In genomic region chr12:52224154-52224553, GRCh38 we compare ENCODE assay signal across 32 cellular contexts. TPM values are rescaled to one million over a fixed set of nuclear protein-coding genes. Genes with fewer than 3 reads are reported as not detected.
DNase-seq lines count a peak whose midpoint lies in the region; ATAC-seq and TF ChIP-seq lines count a peak whose summit lies in the region.
"Had no signal": no experiment of that assay in that cellular context is flagged by ENCODE, and none has a peak within 500 bp of the region (broad histone marks: within the 10 kb centered on the region; RNA-seq: fewer than 3 reads in every experiment).

No MANE protein-coding gene starts in this region.

- H3K27me3 ChIP-seq in Caco-2 (replicated peaks; ENCODE audit: control insufficient read depth, insufficient read depth, low read length): no peaks in the 10 kb centered on the region
- H3K27me3 ChIP-seq in upper lobe of left lung: no peaks in the 10 kb centered on the region
- H3K27me3 ChIP-seq: BE2C, Peyer's patch, SJCRH30, thyroid gland had no signal

- no peak overlapping the region for H3K4me3 Mint-ChIP-seq in Caco-2 (ENCODE audit: unreplicated experiment)
- H3K4me3 Mint-ChIP-seq: activated naive CD8-positive, alpha-beta T cell treated with anti-CD3 and anti-CD28 coated beads, Interleukin-2, amount 50 U/mL, for 24 hours; activated T-cell treated with anti-CD3 and anti-CD28 coated beads, Interleukin-2, amount 50 U/mL, for 4 hours; brain; mesothelial cell of epicardium; naive thymus-derived CD4-positive, alpha-beta T cell; stimulated activated naive CD8-positive, alpha-beta T cell treated with anti-CD3 and anti-CD28 coated beads, Interleukin-15, Interleukin-2, amounts not matched to agents 100 ng/mL and 50 ng/mL, for 24 hours had no signal

- H3K36me3 ChIP-seq in Caco-2 (ENCODE audit: control insufficient read depth, insufficient read depth, low read length): no peaks in the 10 kb centered on the region
- H3K36me3 ChIP-seq in upper lobe of left lung: no peaks in the 10 kb centered on the region
- H3K36me3 ChIP-seq: BE2C, left ventricle myocardium inferior, Peyer's patch, thyroid gland, WERI-Rb-1 had no signal

- H3K36me3 Mint-ChIP-seq in Caco-2 (ENCODE audit: insufficient read depth, unreplicated experiment): no peaks in the 10 kb centered on the region
- H3K36me3 Mint-ChIP-seq: brain; naive thymus-derived CD4-positive, alpha-beta T cell had no signal

- intact Hi-C loops in Caco-2 (cut with micrococcal nuclease; ENCODE audit: unreplicated experiment): no loop called here

- H3K27ac Mint-ChIP-seq in Caco-2 (ENCODE audit: unreplicated experiment): peak overlapping the region; percentile 26
- H3K27ac Mint-ChIP-seq: activated naive CD8-positive, alpha-beta T cell treated with anti-CD3 and anti-CD28 coated beads, Interleukin-2, amount 50 U/mL, for 24 hours; brain; mesothelial cell of epicardium; naive thymus-derived CD4-positive, alpha-beta T cell; stimulated activated naive CD8-positive, alpha-beta T cell treated with anti-CD3 and anti-CD28 coated beads, Interleukin-15, Interleukin-2, amounts not matched to agents 100 ng/mL and 50 ng/mL, for 24 hours had no signal

- peaks cover 26% of the 10 kb centered on the region for H3K4me1 ChIP-seq in Caco-2
- no peaks in the 10 kb centered on the region for H3K4me1 ChIP-seq in upper lobe of left lung
- H3K4me1 ChIP-seq: BE2C, left ventricle myocardium inferior, Peyer's patch had no signal

- no peak for ATAC-seq in GM18517 (IDR thresholded peaks at IDR 0.05; ENCODE audit: unreplicated experiment)
- ATAC-seq in upper lobe of left lung (ENCODE audit: low FRiP score in 2 of 2): no peak
- ATAC-seq: activated naive CD8-positive, alpha-beta T cell treated with anti-CD3 and anti-CD28 coated beads, Interleukin-2, amount 50 U/mL, for 24 hours; activated T-cell treated with anti-CD3 and anti-CD28 coated beads, Interleukin-2, amount 50 U/mL, for 4 hours; naive thymus-derived CD4-positive, alpha-beta T cell had no signal

- no peak for TF ChIP-seq EP300 in upper lobe of left lung (IDR thresholded peaks at IDR 0.05)

- H3K4me1 Mint-ChIP-seq in Caco-2 (ENCODE audit: low read depth, unreplicated experiment): peaks cover 17% of the 10 kb centered on the region
- H3K4me1 Mint-ChIP-seq: brain had no signal

- H3K9me3 ChIP-seq in Caco-2 (no peaks in the 10 kb centered on the region), upper lobe of left lung (no peaks in the 10 kb centered on the region)
- H3K9me3 ChIP-seq: BE2C, left ventricle myocardium inferior, Peyer's patch, SJCRH30, thyroid gland had no signal

- BruUV-seq in Caco-2 (replicated peaks; lab: Mats Ljungman, UMichigan): no TSS peak

- no peak overlapping the region for H3K27ac ChIP-seq in upper lobe of left lung
- H3K27ac ChIP-seq: left ventricle myocardium inferior, Peyer's patch, SJCRH30, skin epidermis, WERI-Rb-1 had no signal

- WGBS in upper lobe of left lung, 2 donors: 68 to 75% methylated on average over 3 of the region's 3 CpGs

- CTCF ChIA-PET in Caco-2 (lab: Charles Lee): no interaction called here

- DNase-seq in Caco-2: no peak
- DNase-seq in M059J (ENCODE audit: low read depth): peak; percentile 46
- peak; percentile 63 to 91 for DNase-seq in cardiac fibroblast (ENCODE audit: low read depth in 2 of 2)
- peak; percentile 53 for DNase-seq in kidney tubule cell (ENCODE audit: low spot score)
- DNase-seq in NCI-H146 (lab: John Stamatoyannopoulos, UW): no peak
- DNase-seq in KG1 (lab: John Stamatoyannopoulos, UW): no peak
- DNase-seq in upper lobe of left lung: no peak
- DNase-seq: activated CD4-positive, alpha-beta T cell treated with anti-CD3 and anti-CD28 coated beads for 48 hours; activated gamma-delta T cell treated with Interleukin-2 at 50 U/mL for 16 hours; activated naive CD8-positive, alpha-beta T cell treated with anti-CD3 and anti-CD28 coated beads, Interleukin-2, amount 50 U/mL, for 24 hours; activated T-cell treated with anti-CD3 and anti-CD28 coated beads, Interleukin-2, amount 50 U/mL, for 4 hours; BE2C; effector CD8-positive, alpha-beta T cell; Kasumi-1; left ventricle myocardium inferior; naive thymus-derived CD4-positive, alpha-beta T cell; NCI-H187 treated with DMSO at 0.1 percent for 48 hours; NCI-H2171 treated with DMSO at 0.1 percent for 48 hours; NCI-H526; NK-92 treated with Interleukin-12 subunit alpha and Interleukin-12 subunit beta, amount 100 ng/mL, for 24 hours; nucleus accumbens; SJCRH30; T1000; thyroid gland; WERI-Rb-1 had no signal

- no peak for TF ChIP-seq POLR2A in upper lobe of left lung (IDR thresholded peaks at IDR 0.05)

- TF ChIP-seq CTCF in Caco-2 (IDR thresholded peaks at IDR 0.05; ENCODE audit: insufficient read depth in 1 of 2, low read depth in 1 of 2, low read length in 1 of 2, severe bottlenecking in 1 of 2, unreplicated experiment in 1 of 2) (no peak), cardiac fibroblast (IDR thresholded peaks at IDR 0.05; ENCODE audit: low read depth, low read length) (no peak), upper lobe of left lung (IDR thresholded peaks at IDR 0.05) (no peak)

- no peaks in the 10 kb centered on the region for H3K27me3 Mint-ChIP-seq in Caco-2 (ENCODE audit: insufficient read depth, unreplicated experiment)

- peaks cover 10% of the 10 kb centered on the region for H3K9me3 Mint-ChIP-seq in Caco-2 (ENCODE audit: unreplicated experiment)
- H3K9me3 Mint-ChIP-seq: activated naive CD8-positive, alpha-beta T cell treated with anti-CD3 and anti-CD28 coated beads, Interleukin-2, amount 50 U/mL, for 24 hours; activated T-cell treated with anti-CD3 and anti-CD28 coated beads, Interleukin-2, amount 50 U/mL, for 4 hours; stimulated activated naive CD8-positive, alpha-beta T cell treated with anti-CD3 and anti-CD28 coated beads, Interleukin-15, Interleukin-2, amounts not matched to agents 100 ng/mL and 50 ng/mL, for 24 hours had no signal

- POLR2A ChIA-PET in Caco-2 (lab: Charles Lee): no interaction called here

- H3K4me3 ChIP-seq in Caco-2 (ENCODE audit: low read depth, low read length) (no peak overlapping the region), cardiac fibroblast (replicated peaks in 1 of 2; ENCODE audit: low read depth in 2 of 2, low read length in 2 of 2) (no peak overlapping the region), upper lobe of left lung (no peak overlapping the region)
- H3K4me3 ChIP-seq: left ventricle myocardium inferior, Peyer's patch, SJCRH30, skin epidermis, thyroid gland had no signal

RNA-seq across cellular contexts. Expression of gene KRT7, which starts 8.9 kb away (rescaled TPM):
- total RNA-seq in Caco-2 (2022): 13.9 and 19.9 TPM in 2 replicates
- 3.0 and 8.4 TPM in 2 replicates for total RNA-seq in M059J (2014; rRNA removed; shearing (Covaris generic))
- 1,000 to 10,000 TPM in 2 of 6 donors, 100 to 1,000 TPM in 4; 247 to 1,279 (median 821) TPM for total RNA-seq in upper lobe of left lung
- total RNA-seq: left ventricle myocardium inferior had no signal

RNA-seq across cellular contexts. Expression of gene KRT80, which starts 32.3 kb away (rescaled TPM):
- total RNA-seq in Caco-2 (2022) (0.26 and 0.29 TPM in 2 replicates), upper lobe of left lung (10 to 100 TPM in 2 of 6 donors, 1 to 10 TPM in 4; 2.1 to 15.2 (median 6.6) TPM)
- 36.6 and 52.7 TPM in 2 replicates for total RNA-seq in M059J (2014; rRNA removed; shearing (Covaris generic))
- total RNA-seq: left ventricle myocardium inferior had no signal

RNA-seq across cellular contexts. Expression of gene KRT86, which starts 50.3 kb away (rescaled TPM):
- not detected in 2 replicates for total RNA-seq in Caco-2 (2022)
- 5.8 and 8.1 TPM in 2 replicates for total RNA-seq in M059J (2014; rRNA removed; shearing (Covaris generic))
- total RNA-seq in upper lobe of left lung: 1 to 10 TPM in 2 of 6 donors, under 1 TPM in 2, not detected in 2; 0.30 to 1.5 (median 0.93) TPM
- total RNA-seq: A673; activated T-cell treated with anti-CD3 and anti-CD28 coated beads, Interleukin-2, amount 50 U/mL, for 4 hours; left ventricle myocardium inferior; Peyer's patch had no signal

Comparison
In these comparisons a context has a peak if more than half of its experiments do, and no peak if none do; other contexts are left out.
1. DNase-seq: peak in M059J (single experiment), cardiac fibroblast (2 of 2) and kidney tubule cell (single experiment); none in Caco-2 (0 of 2), NCI-H146 (single experiment), KG1 (single experiment) and upper lobe of left lung (0 of 2).
2. RNA of gene KRT7, which starts 8.9 kb away (total RNA-seq): 247 to 1,279 TPM in upper lobe of left lung; 13.9 to 19.9 TPM in Caco-2 and 3.0 to 8.4 TPM in M059J; every median in the first group is over 10 times any median in the second.